1 cellular context compared by ENCODE assay signal in the genomic region with DNA sequence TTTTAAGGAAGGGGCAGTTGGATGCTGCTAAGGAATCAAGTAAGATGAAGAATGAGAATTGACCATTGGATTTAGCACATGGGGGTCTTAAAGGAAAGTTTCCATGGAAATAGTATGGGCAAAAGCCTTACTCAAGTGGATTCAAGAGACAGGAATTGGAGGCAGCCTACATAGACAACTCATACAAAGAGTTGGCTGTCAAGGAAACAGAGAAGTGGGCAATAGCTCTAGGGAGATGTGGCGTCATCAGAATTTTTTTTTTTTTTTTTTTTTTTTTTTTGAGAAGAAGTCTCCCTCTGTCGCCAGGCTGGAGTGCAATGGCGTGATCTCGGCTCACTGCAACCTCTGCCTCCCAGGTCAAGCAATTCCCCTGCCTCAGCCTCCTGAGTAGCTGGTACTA.
A peak's percentile ranks its signal among the peaks of the same experiment; 100 is the strongest.
TF ChIP-seq lines count a peak whose summit lies in the region.

No MANE protein-coding gene starts in this region.

TF ChIP-seq in GM12878, 131 proteins besides CTCF, POLR2A, EP300 and RAD21 (continued from another document):
- no peak for TF ChIP-seq ZBTB11 (CRISPR knock-in tag; IDR thresholded peaks at IDR 0.05)
- no peak for TF ChIP-seq SMAD5 (IDR thresholded peaks at IDR 0.05; ENCODE audit: low read depth)
- no peak for TF ChIP-seq PBX3 (IDR thresholded peaks at IDR 0.05; ENCODE audit: insufficient replicate concordance, low read depth, low read length)
- peak; percentile 36; the same call in 1 of the 2 replicates for TF ChIP-seq CREM (IDR thresholded peaks at IDR 0.05; ENCODE audit: low read depth)
- peak; percentile 35; the same call in 1 of the 2 replicates for TF ChIP-seq ZNF384 (IDR thresholded peaks at IDR 0.05; ENCODE audit: borderline replicate concordance, low read depth, low read length)
- peak; percentile 34; the same call in 1 of the 2 replicates for TF ChIP-seq CREB1 (IDR thresholded peaks at IDR 0.05; ENCODE audit: low read depth)
- TF ChIP-seq NFIC (IDR thresholded peaks at IDR 0.05; ENCODE audit: low read depth, low read length): no peak
- no peak for TF ChIP-seq GATAD2B (conservative IDR thresholded peaks at IDR 0.05; ENCODE audit: low read depth)
- 0 out of 2 replicates have a peak, but pooled peaks have one; percentile 15 for TF ChIP-seq IRF4 (IDR thresholded peaks at IDR 0.05; ENCODE audit: low read depth, low read length)
- no peak for TF ChIP-seq TBL1XR1 (IDR thresholded peaks at IDR 0.05; ENCODE audit: low read depth, low read length)
- TF ChIP-seq ASH2L (IDR thresholded peaks at IDR 0.05; ENCODE audit: borderline replicate concordance, low read depth): no peak
- no peak for TF ChIP-seq ZNF24 (IDR thresholded peaks at IDR 0.05)
